Comparison of ENCODE assay signal across 8 cellular contexts in the genomic region with DNA sequence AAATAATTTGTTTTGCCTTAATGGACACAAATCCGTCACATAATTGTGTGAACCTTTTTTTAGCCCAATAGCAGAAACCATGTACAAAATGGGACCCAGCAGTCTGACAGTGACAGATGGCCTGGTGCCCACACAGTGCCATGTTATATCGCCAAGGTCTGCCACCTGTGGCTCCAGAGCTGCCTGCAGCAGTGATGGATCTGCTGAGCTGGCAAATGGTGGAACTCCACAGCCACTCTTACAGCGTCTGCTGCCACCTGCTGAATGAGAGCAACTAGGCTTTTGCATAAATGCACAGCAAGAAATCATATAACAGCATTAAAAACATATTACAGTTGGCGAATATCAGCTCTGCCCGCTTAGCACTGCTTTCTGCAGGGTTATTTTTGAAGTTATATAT. TPM values are rescaled to one million over a fixed set of nuclear protein-coding genes. Genes with fewer than 3 reads are reported as not detected.
DNase-seq lines count a peak whose midpoint lies in the region; ATAC-seq and TF ChIP-seq lines count a peak whose summit lies in the region.

No MANE protein-coding gene starts in this region.

- H2AK9ac ChIP-seq in IMR-90 (replicated peaks; ENCODE audit: low read depth, low read length, poor library complexity) = no peak overlapping the region

- no peak overlapping the region for H2BK5ac ChIP-seq in IMR-90 (ENCODE audit: low read depth, low read length, poor library complexity, severe bottlenecking)

- POLR2A ChIA-PET in IMR-90 (lab: Charles Lee; ENCODE audit: unreplicated experiment) = no interaction called here
- POLR2A ChIA-PET in SK-N-SH (lab: Yijun Ruan, JAX) = no interaction called here

- H4K5ac ChIP-seq in IMR-90 (ENCODE audit: low read depth, low read length) = no peak overlapping the region

- H3K14ac ChIP-seq in IMR-90 (replicated peaks; ENCODE audit: low read depth, low read length) = no peak overlapping the region

- H3K79me1 ChIP-seq in IMR-90 (ENCODE audit: low read depth in 1 of 2, low read length in 2 of 2) = peaks cover 18 to 41% of the 10 kb centered on the region in 2 experiments

- BruUV-seq in IMR-90 (replicated peaks; lab: Mats Ljungman, UMichigan) = no TSS peak

- dilution Hi-C loops in IMR-90 (cut with HindIII; ENCODE audit: low sequenced_read_pairs, unreplicated experiment) = no loop called here

- H3K27ac ChIP-seq in IMR-90 (ENCODE audit: insufficient read depth, low read length) (no peak overlapping the region), SK-N-SH (ENCODE audit: low read depth in 2 of 2, low read length in 1 of 2) (no peak overlapping the region)

- H3K9me3 ChIP-seq in IMR-90 (ENCODE audit: control insufficient read depth, insufficient read depth, low read length) = no peaks in the 10 kb centered on the region
- H3K9me3 ChIP-seq in SK-N-SH = no peaks in the 10 kb centered on the region

- peaks cover 13% of the 10 kb centered on the region for H3K9me1 ChIP-seq in IMR-90 (ENCODE audit: insufficient read depth, low read length)

- TF ChIP-seq EP300 in SK-N-SH (IDR thresholded peaks at IDR 0.05; ENCODE audit: borderline replicate concordance in 1 of 2, low read depth in 1 of 2, low read length in 1 of 2) = no peak

- no peaks in the 10 kb centered on the region for H3K9me2 ChIP-seq in SK-N-SH

- H2BK120ac ChIP-seq in IMR-90 (ENCODE audit: low read depth, low read length) = no peak overlapping the region

- no peak overlapping the region for H3K27ac Mint-ChIP-seq in stimulated activated naive B cell treated with anti-CD40 and anti-IgM and Interleukin-4, amounts not matched to agents 10 μg/mL and 1 μg/mL and 100 μg/mL, for 72 hours

- no peaks in the 10 kb centered on the region for H3K27me3 Mint-ChIP-seq in stimulated activated naive B cell treated with anti-CD40 and anti-IgM and Interleukin-4, amounts not matched to agents 10 μg/mL and 1 μg/mL and 100 μg/mL, for 72 hours

- H3F3A ChIP-seq in SK-N-SH (replicated peaks; ENCODE audit: insufficient read depth) = no peaks in the 10 kb centered on the region

- H3K9ac ChIP-seq in IMR-90 (ENCODE audit: low read depth, low read length) (no peak overlapping the region), SK-N-SH (no peak overlapping the region)

- no peak overlapping the region for H3K4ac ChIP-seq in IMR-90 (ENCODE audit: low read depth, low read length)

- WGBS in IMR-90 (ENCODE audit: extremely low coverage in 2 of 2, insufficient read length in 1 of 2), 2 experiments = 80% methylated on average over 2 of the region's 5 CpGs; no CpG with 5 or more reads in 1 of the 2 experiments
- 85% methylated on average over 5 of the region's 5 CpGs for WGBS in SK-N-SH (ENCODE audit: low lambda C conversion rate)

- H3K4me2 ChIP-seq in IMR-90 (ENCODE audit: low read depth, low read length) (no peak overlapping the region), SK-N-SH (no peak overlapping the region)

- peaks cover 11% of the 10 kb centered on the region; the same call in 1 of the 2 replicates for H4K20me1 ChIP-seq in IMR-90 (ENCODE audit: insufficient read depth, low read length)
- no peaks in the 10 kb centered on the region for H4K20me1 ChIP-seq in SK-N-SH (ENCODE audit: insufficient read depth)

- H3K36me3 ChIP-seq in IMR-90 (ENCODE audit: control insufficient read depth, insufficient read depth, low read length) (no peaks in the 10 kb centered on the region), SK-N-SH (replicated peaks in 1 of 2; ENCODE audit: control insufficient read depth in 1 of 2, insufficient read depth in 2 of 2, low read length in 1 of 2) (no peaks in the 10 kb centered on the region)

- H3K4me1 ChIP-seq in IMR-90 (ENCODE audit: control insufficient read depth, insufficient read depth, low read length) (peaks cover 9% of the 10 kb centered on the region), SK-N-SH (ENCODE audit: control insufficient read depth in 1 of 2, insufficient read depth in 2 of 2, low read depth in 1 of 2, low read length in 1 of 2) (peaks cover 5 to 21% of the 10 kb centered on the region in 2 experiments; a peak in 3 of 4 replicates)

- peak; percentile 66 for TF ChIP-seq RAD21 in IMR-90 (IDR thresholded peaks at IDR 0.05; ENCODE audit: low read length)
- TF ChIP-seq RAD21 in SK-N-SH (IDR thresholded peaks at IDR 0.05; ENCODE audit: low read length) = peak; percentile 83

- no peak overlapping the region for H4K8ac ChIP-seq in IMR-90 (ENCODE audit: low read depth in 2 of 2, low read length in 2 of 2)

- no peak overlapping the region for H3K56ac ChIP-seq in IMR-90 (ENCODE audit: extremely low read depth, insufficient read depth, low read length)

- no peak overlapping the region for H3K18ac ChIP-seq in IMR-90 (ENCODE audit: low read depth, low read length)

- intact Hi-C loops in IMR-90 (cut with micrococcal nuclease) = loop anchor here (10.0 kb wide), 1 partner anchor 185 kb away; the partner anchor contains the start of gene MT2A

- in situ Hi-C loops in IMR-90 (cut with MboI; ENCODE audit: low sequenced_read_pairs) = no loop called here

- no peak overlapping the region for H3K4me3 Mint-ChIP-seq in stimulated activated naive B cell treated with anti-CD40 and anti-IgM and Interleukin-4, amounts not matched to agents 10 μg/mL and 1 μg/mL and 100 μg/mL, for 72 hours

- TF ChIP-seq CTCF in IMR-90 (conservative IDR thresholded peaks at IDR 0.05; ENCODE audit: low read depth, low read length) = peak; percentile 60
- peak; percentile 56 for TF ChIP-seq CTCF in SK-N-SH (IDR thresholded peaks at IDR 0.05)
- peak; percentile 33 for TF ChIP-seq CTCF in fibroblast of mammary gland (conservative IDR thresholded peaks at IDR 0.05; ENCODE audit: control insufficient read depth, insufficient read depth, low read depth, low read length)

- peaks cover 14% of the 10 kb centered on the region; the same call in 1 of the 2 replicates for H3K79me2 ChIP-seq in SK-N-SH (ENCODE audit: insufficient read depth)

- no peak overlapping the region for H4K91ac ChIP-seq in IMR-90 (ENCODE audit: insufficient read depth, low read depth, low read length)

- H2AFZ ChIP-seq in IMR-90 (replicated peaks; ENCODE audit: low read length, poor library complexity) (no peak overlapping the region), SK-N-SH (ENCODE audit: low read depth) (no peak overlapping the region)

- H3K27me3 ChIP-seq in IMR-90 (ENCODE audit: control insufficient read depth, insufficient read depth, low read length) = no peaks in the 10 kb centered on the region
- H3K27me3 ChIP-seq in SK-N-SH (ENCODE audit: insufficient read depth) = no peaks in the 10 kb centered on the region

- H3K4me3 ChIP-seq in IMR-90 (ENCODE audit: insufficient read depth, low read depth, low read length) (no peak overlapping the region), SK-N-SH (ENCODE audit: low read depth in 2 of 2, low read length in 1 of 2) (no peak overlapping the region), fibroblast of mammary gland (ENCODE audit: control insufficient read depth, low read depth, low read length) (no peak overlapping the region)

- ATAC-seq in IMR-90 (ENCODE audit: low read depth) (peak; percentile 65; the same call in 1 of the 2 replicates), HG03378 (IDR thresholded peaks at IDR 0.05; ENCODE audit: unreplicated experiment) (no peak)
- ATAC-seq in stimulated activated naive B cell treated with anti-CD40 and anti-IgM and Interleukin-4, amounts not matched to agents 10 μg/mL and 1 μg/mL and 100 μg/mL, for 72 hours (replicated peaks) = no peak

- DNase-seq in DMS114 treated with DMSO at 0.1 percent for 48 hours (lab: John Stamatoyannopoulos, UW; ENCODE audit: unreplicated experiment) (peak; percentile 7), IMR-90 (peak; percentile 60), SK-N-SH (peak; percentile 42), fibroblast of mammary gland (ENCODE audit: low read depth) (peak; percentile 38), foreskin melanocyte (no peak)
- peak; percentile 3 for DNase-seq in stimulated activated CD4-positive, alpha-beta T cell treated with anti-CD3 and anti-CD28 coated beads, Interleukin-4, amount 100 ng/mL, for 1 hour
- no peak for DNase-seq in stimulated activated naive B cell treated with anti-CD40 and anti-IgM and Interleukin-4, amounts not matched to agents 10 μg/mL and 1 μg/mL and 100 μg/mL, for 72 hours

- H2AK5ac ChIP-seq in IMR-90 (ENCODE audit: low read depth, low read length) = no peak overlapping the region

- H2BK15ac ChIP-seq in IMR-90 (ENCODE audit: low read depth, low read length) = no peak overlapping the region

- no peak overlapping the region for H3K23ac ChIP-seq in IMR-90 (ENCODE audit: low read depth, low read length)

- H3K9me3 Mint-ChIP-seq in stimulated activated naive B cell treated with anti-CD40 and anti-IgM and Interleukin-4, amounts not matched to agents 10 μg/mL and 1 μg/mL and 100 μg/mL, for 72 hours = no peaks in the 10 kb centered on the region

- peaks cover 5 to 11% of the 10 kb centered on the region in 2 donors for H3K4me1 Mint-ChIP-seq in stimulated activated naive B cell treated with anti-CD40 and anti-IgM and Interleukin-4, amounts not matched to agents 10 μg/mL and 1 μg/mL and 100 μg/mL, for 72 hours

- TF ChIP-seq POLR2A in IMR-90 (IDR thresholded peaks at IDR 0.05; ENCODE audit: low read depth, low read length) = no peak

- CTCF ChIA-PET in IMR-90 (lab: Yijun Ruan, JAX) (interaction anchor here (0.5 to 1.7 kb wide), 8 partner anchors 10 to 186 kb away, joined by 3 to 4 read pairs (median 3); no protein-coding TSS in a partner anchor), SK-N-SH (lab: Yijun Ruan, JAX) (interaction anchor here (0.6 to 5.0 kb wide), 45 partner anchors 10 to 276 kb away, joined by 3 to 55 read pairs (median 3); partner anchors contain the start of genes MT1G and MT2A)

- H3K36me3 Mint-ChIP-seq in stimulated activated naive B cell treated with anti-CD40 and anti-IgM and Interleukin-4, amounts not matched to agents 10 μg/mL and 1 μg/mL and 100 μg/mL, for 72 hours = peaks cover 0 to 4% of the 10 kb centered on the region in 2 donors

- H2BK20ac ChIP-seq in IMR-90 (ENCODE audit: low read depth, low read length) = no peak overlapping the region

TF ChIP-seq in IMR-90, 13 proteins besides CTCF, POLR2A, EP300 and RAD21 (continues in another document):
- TF ChIP-seq SMC3 (IDR thresholded peaks at IDR 0.05; ENCODE audit: low read depth, low read length) (peak; percentile 60), CEBPB (IDR thresholded peaks at IDR 0.05; ENCODE audit: low read depth, low read length) (no peak), MAFK (IDR thresholded peaks at IDR 0.05; ENCODE audit: low read depth, low read length) (peak; percentile 91)

TF ChIP-seq in SK-N-SH, 30 proteins besides CTCF, POLR2A, EP300 and RAD21 (continues in another document):
- no peak for TF ChIP-seq ELF1 (IDR thresholded peaks at IDR 0.05)
- TF ChIP-seq JUND (IDR thresholded peaks at IDR 0.05) = no peak
- TF ChIP-seq POLR2AphosphoS5 (IDR thresholded peaks at IDR 0.05; ENCODE audit: low read depth, low read length) = no peak
- peak; percentile 52; the same call in 1 of the 2 replicates for TF ChIP-seq RCOR1 (IDR thresholded peaks at IDR 0.05; ENCODE audit: low read length)

RNA-seq across cellular contexts. Expression of gene NUP93, which starts 59.4 kb away (rescaled TPM):
- 70.3 and 72.6 TPM in 2 replicates for total RNA-seq in IMR-90 (2012; rRNA removed)
- 54.6 and 55.3 TPM in 2 replicates for polyA plus RNA-seq in IMR-90 (2012; rRNA removed)
- 22.3 and 25.1 TPM in 2 replicates for polyA plus RNA-seq in IMR-90 (2012; cell fraction: cytosol; rRNA removed)
- 38.7 and 57.2 TPM in 2 replicates for polyA plus RNA-seq in IMR-90 (2012; cell fraction: nucleus; rRNA removed; ENCODE audit: low replicate concordance)
- 41.5 and 43.1 TPM in 2 replicates for polyA plus RNA-seq in SK-N-SH (2012; rRNA removed)
- 33.3 and 34.9 TPM in 2 replicates for polyA plus RNA-seq in SK-N-SH (2012; cell fraction: cytosol; rRNA removed)
- polyA plus RNA-seq in SK-N-SH (2012; cell fraction: nucleus; rRNA removed) = 74.6 and 75.8 TPM in 2 replicates

Comparison
In these comparisons a context has a peak if more than half of its experiments do, and no peak if none do; other contexts are left out.
1. DNase-seq: peak in DMS114 treated with DMSO at 0.1 percent for 48 hours (single experiment), IMR-90 (single experiment), SK-N-SH (single experiment), fibroblast of mammary gland (single experiment) and stimulated activated CD4-positive, alpha-beta T cell treated with anti-CD3 and anti-CD28 coated beads, Interleukin-4, amount 100 ng/mL, for 1 hour (single experiment); none in stimulated activated naive B cell treated with anti-CD40 and anti-IgM and Interleukin-4, amounts not matched to agents 10 μg/mL and 1 μg/mL and 100 μg/mL, for 72 hours (single experiment) and foreskin melanocyte (single experiment).
2. Peak in every context shown above with its lines, with median percentiles within 50 percentile points of each other: CTCF ChIP-seq.